ENCODE assay signal across 12 cellular contexts in genomic region chr11:33775832-33776231, GRCh38. TPM values are rescaled to one million over a fixed set of nuclear protein-coding genes. Genes with fewer than 3 reads are reported as not detected.
A peak's percentile ranks its signal among the peaks of the same experiment; 100 is the strongest.
DNase-seq lines count a peak whose midpoint lies in the region; ATAC-seq, FAIRE-seq and TF ChIP-seq lines count a peak whose summit lies in the region.
"Had no signal": no experiment of that assay in that cellular context is flagged by ENCODE, and none has a peak within 500 bp of the region (broad histone marks: within the 10 kb centered on the region; RNA-seq: fewer than 3 reads in every experiment).

No MANE protein-coding gene starts in this region.

- H3K27me3 ChIP-seq in bronchial epithelial cell (ENCODE audit: control insufficient read depth, insufficient read depth, low read length) (peaks cover 2% of the 10 kb centered on the region), transverse colon (peaks cover 29% of the 10 kb centered on the region), GM23248 (replicated peaks; ENCODE audit: insufficient read depth) (no peaks in the 10 kb centered on the region)
- H3K27me3 ChIP-seq: tibial nerve had no signal

- H3F3A ChIP-seq in GM23248 (ENCODE audit: insufficient read depth) = peaks cover 14% of the 10 kb centered on the region

- intact Hi-C loops in transverse colon (cut with DNase I; ENCODE audit: low total_unique reads) = loop anchor here (2.0 kb wide), 2 partner anchors 71 to 79 kb away; no protein-coding TSS in a partner anchor

- H3K9me3 Mint-ChIP-seq in activated naive CD4-positive, alpha-beta T cell treated with anti-CD3 and anti-CD28 coated beads, Interleukin-2, amount 10 ng/mL, durations not matched to agents 7 days and 5 days = no peaks in the 10 kb centered on the region

- CTCF ChIA-PET in activated naive CD4-positive, alpha-beta T cell treated with anti-CD3 and anti-CD28 coated beads, Interleukin-2, amount 10 ng/mL, durations not matched to agents 7 days and 5 days (lab: Charles Lee) = no interaction called here

- no peak overlapping the region for H3K9ac ChIP-seq in GM23248

- no peak overlapping the region for H2AFZ ChIP-seq in GM23248

- peaks cover 56% of the 10 kb centered on the region for H3K27me3 Mint-ChIP-seq in activated naive CD4-positive, alpha-beta T cell treated with anti-CD3 and anti-CD28 coated beads, Interleukin-2, amount 10 ng/mL, durations not matched to agents 7 days and 5 days

- peaks cover 34% of the 10 kb centered on the region for H3K79me2 ChIP-seq in GM23248 (ENCODE audit: insufficient read depth)

- peak; percentile 35 for ATAC-seq in HG02840 (IDR thresholded peaks at IDR 0.05; ENCODE audit: low FRiP score, unreplicated experiment)

- 21 to 22% methylated on average over 1 of the region's 1 CpG for WGBS in transverse colon (ENCODE audit: low coverage in 1 of 2), 2 donors
- 47 to 56% methylated on average over 1 of the region's 1 CpG for WGBS in GM23248 (ENCODE audit: low coverage in 1 of 2, low lambda C conversion rate in 2 of 2, missing lambda C conversion rate in 2 of 2), 2 experiments

- TF ChIP-seq CTCF in bronchial epithelial cell (IDR thresholded peaks at IDR 0.05; ENCODE audit: insufficient read depth, low read length, severe bottlenecking) (no peak), transverse colon (IDR thresholded peaks at IDR 0.05) (no peak)

- H3K27ac Mint-ChIP-seq in activated naive CD4-positive, alpha-beta T cell treated with anti-CD3 and anti-CD28 coated beads, Interleukin-2, amount 10 ng/mL, durations not matched to agents 7 days and 5 days = no peak overlapping the region

- FAIRE-seq in bronchial epithelial cell (lab: Jason Lieb, UNC) = no peak

- peaks cover 4% of the 10 kb centered on the region for H3K36me3 Mint-ChIP-seq in activated naive CD4-positive, alpha-beta T cell treated with anti-CD3 and anti-CD28 coated beads, Interleukin-2, amount 10 ng/mL, durations not matched to agents 7 days and 5 days

- no peak overlapping the region for H3K4me2 ChIP-seq in GM23248 (ENCODE audit: unreplicated experiment)

- H3K9me3 ChIP-seq in transverse colon (no peaks in the 10 kb centered on the region), GM23248 (ENCODE audit: low read depth) (no peaks in the 10 kb centered on the region)
- H3K9me3 ChIP-seq: tibial nerve had no signal

- H3K27ac ChIP-seq in transverse colon (peak overlapping the region in 3 of 4 donors; percentile 83 to 88 (median 86)), GM23248 (no peak overlapping the region)
- H3K27ac ChIP-seq: SK-N-MC had no signal

- H3K4me3 Mint-ChIP-seq in activated naive CD4-positive, alpha-beta T cell treated with anti-CD3 and anti-CD28 coated beads, Interleukin-2, amount 10 ng/mL, durations not matched to agents 7 days and 5 days = peak overlapping the region; percentile 2

- no peak for TF ChIP-seq EP300 in transverse colon (IDR thresholded peaks at IDR 0.05; ENCODE audit: low read depth)

- no peaks in the 10 kb centered on the region; the same call in 1 of the 2 replicates for H4K20me1 ChIP-seq in GM23248 (ENCODE audit: insufficient read depth)

- no peaks in the 10 kb centered on the region for H3K36me3 ChIP-seq in bronchial epithelial cell (ENCODE audit: control insufficient read depth, insufficient read depth, low read length)
- no peaks in the 10 kb centered on the region for H3K36me3 ChIP-seq in transverse colon
- no peaks in the 10 kb centered on the region for H3K36me3 ChIP-seq in GM23248 (ENCODE audit: low read depth)
- H3K36me3 ChIP-seq: tibial nerve had no signal

- H3K4me1 ChIP-seq in transverse colon (peaks cover 14 to 34% (median 28%) of the 10 kb centered on the region in 4 donors), GM23248 (ENCODE audit: insufficient read depth) (peaks cover 31% of the 10 kb centered on the region)

- H3K4me3 ChIP-seq in bronchial epithelial cell (ENCODE audit: low read depth, low read length) (no peak overlapping the region), transverse colon (no peak overlapping the region), GM23248 (no peak overlapping the region)
- H3K4me3 ChIP-seq: lung had no signal

- no peak for DNase-seq in activated naive CD4-positive, alpha-beta T cell treated with anti-CD3 and anti-CD28 coated beads, Interleukin-2, amount 10 ng/mL, durations not matched to agents 7 days and 5 days
- no peak for DNase-seq in activated naive CD4-positive, alpha-beta T cell treated with Interleukin-2 at 50 U/mL for 16 hours
- peak; percentile 34 for DNase-seq in bronchial epithelial cell (ENCODE audit: low read depth)
- DNase-seq in transverse colon = no peak
- DNase-seq in GM23248 = no peak
- no peak for DNase-seq in NCI-H2227 treated with DMSO at 0.1 percent for 48 hours (lab: John Stamatoyannopoulos, UW)
- DNase-seq in activated CD4-positive, alpha-beta T cell treated with anti-CD3 and anti-CD28 coated beads for 4 hours = no peak
- DNase-seq: NCI-H2171 had no signal

- H3K4me1 Mint-ChIP-seq in activated naive CD4-positive, alpha-beta T cell treated with anti-CD3 and anti-CD28 coated beads, Interleukin-2, amount 10 ng/mL, durations not matched to agents 7 days and 5 days = peaks cover 32% of the 10 kb centered on the region

- no peaks in the 10 kb centered on the region for H3K9me2 ChIP-seq in GM23248 (ENCODE audit: insufficient read depth)

- in situ Hi-C loops in transverse colon (cut with MboI; ENCODE audit: low pct_ligation_motif_present in 1 of 4, low pct_unique_long_range_greater_than_20kb in 1 of 4, low sequenced_read_pairs in 3 of 4) (no loop called here), GM23248 (cut with MboI) (no loop called here)

- no peak for TF ChIP-seq POLR2A in transverse colon (IDR thresholded peaks at IDR 0.05)

RNA-seq across cellular contexts. Expression of gene FBXO3, which starts 1.5 kb away (rescaled TPM):
- total RNA-seq in bronchial epithelial cell (32.6 and 35.0 TPM in 2 replicates), transverse colon (10 to 100 TPM in 3 of 4 donors, 1 to 10 TPM in 1; 9.0 to 48.5 (median 30.7) TPM)
- 44.6 and 72.2 TPM in 2 replicates for total RNA-seq in GM23248 (2014; rRNA removed; shearing (Covaris generic))
- 37.8 and 38.7 TPM in 2 replicates for polyA plus RNA-seq in GM23248 (2016; fragmentation: Nextera tagmentation; extraction: Ambion mirVana)

RNA-seq across cellular contexts. Expression of gene CD59, which starts 39.6 kb away (rescaled TPM):
- 142 and 193 TPM in 2 replicates for total RNA-seq in bronchial epithelial cell
- 100 to 1,000 TPM in 3 of 4 donors, 10 to 100 TPM in 1; 64.7 to 213 (median 170) TPM for total RNA-seq in transverse colon
- total RNA-seq in GM23248 (2014; rRNA removed; shearing (Covaris generic)) = 1,166 and 1,314 TPM in 2 replicates
- polyA plus RNA-seq in GM23248 (2016; fragmentation: Nextera tagmentation; extraction: Ambion mirVana) = 2,015 and 2,061 TPM in 2 replicates
